28 cellular contexts compared by ENCODE assay signal in genomic region chr6:63935732-63936131, GRCh38.
"Had no signal": no experiment of that assay in that cellular context is flagged by ENCODE, and none has a peak within 500 bp of the region (broad histone marks: within the 10 kb centered on the region; RNA-seq: fewer than 3 reads in every experiment).

No MANE protein-coding gene starts in this region.

- DNase-seq: naive thymus-derived CD4-positive, alpha-beta T cell; natural killer cell; occipital lobe; ovary; posterior cingulate gyrus; psoas muscle; right cardiac atrium; right lobe of liver; sigmoid colon; small intestine; spleen; stimulated activated CD4-positive, alpha-beta T cell treated with anti-CD3 and anti-CD28 coated beads, Interleukin-12 subunit alpha, Interleukin-12 subunit beta, amount 100 ng/mL, for 4 hours; stimulated activated CD4-positive, alpha-beta T cell treated with anti-CD3 and anti-CD28 coated beads, Interleukin-1b, Interleukin-23, amount 100 ng/mL, for 48 hours; stimulated activated CD4-positive, alpha-beta T cell treated with anti-CD3 and anti-CD28 coated beads, Interleukin-4, amount 100 ng/mL, for 1 hour; stimulated activated CD4-positive, alpha-beta T cell treated with anti-CD3 and anti-CD28 coated beads, Interleukin-4, amount 100 ng/mL, for 4 hours; stimulated activated CD8-positive, alpha-beta memory T cell treated with anti-CD3 and anti-CD28 coated beads, Interleukin-4, amount 100 ng/mL, for 48 hours; stimulated activated naive CD4-positive, alpha-beta T cell; stimulated activated naive CD8-positive, alpha-beta T cell treated with anti-CD3 and anti-CD28 coated beads, Interleukin-15, amount 100 ng/mL, for 72 hours; stimulated activated naive CD8-positive, alpha-beta T cell treated with anti-CD3 and anti-CD28 coated beads, Interleukin-15, Interleukin-2, amounts not matched to agents 100 U/mL and 50 U/mL, for 24 hours; substantia nigra; testis; upper lobe of right lung; uterus had no signal

- ATAC-seq: naive thymus-derived CD4-positive, alpha-beta T cell; natural killer cell; psoas muscle; right cardiac atrium; stimulated activated memory B cell treated with anti-CD40 and anti-IgM and Interleukin-4, amounts not matched to agents 10 μg/mL and 1 μg/mL and 100 μg/mL, for 72 hours; stimulated activated naive CD8-positive, alpha-beta T cell treated with anti-CD3 and anti-CD28 coated beads, Interleukin-15, amount 100 ng/mL, for 72 hours; stimulated activated naive CD8-positive, alpha-beta T cell treated with anti-CD3 and anti-CD28 coated beads, Interleukin-15, Interleukin-2, amounts not matched to agents 100 U/mL and 50 U/mL, for 24 hours; upper lobe of right lung had no signal

- H2AFZ ChIP-seq: neural progenitor cell, parathyroid adenoma had no signal

- H3K79me2 ChIP-seq: parathyroid adenoma had no signal

- H3K4me1 ChIP-seq: parathyroid adenoma, psoas muscle, sigmoid colon, spleen, suprapubic skin, testis, tibial nerve, upper lobe of right lung, uterus had no signal

- H3K9ac ChIP-seq: neural progenitor cell, parathyroid adenoma had no signal

- H3K9me3 ChIP-seq: ovary, psoas muscle, right lobe of liver, sigmoid colon, spleen, suprapubic skin, testis, tibial nerve, upper lobe of right lung, uterus had no signal

- H3K4me3 ChIP-seq: neural progenitor cell, ovary, psoas muscle, right lobe of liver, sigmoid colon, spleen, suprapubic skin, testis, tibial nerve, upper lobe of right lung, uterus had no signal

- H3K27ac ChIP-seq: neural progenitor cell, ovary, parathyroid adenoma, psoas muscle, right lobe of liver, sigmoid colon, spleen, suprapubic skin, testis, tibial nerve, upper lobe of right lung, uterus had no signal

- H3K27me3 ChIP-seq: neural progenitor cell, ovary, right lobe of liver, sigmoid colon, spleen, suprapubic skin, testis, tibial nerve, upper lobe of right lung, uterus had no signal

- H3K36me3 ChIP-seq: neural progenitor cell, ovary, right lobe of liver, sigmoid colon, spleen, suprapubic skin, tibial nerve, upper lobe of right lung, uterus had no signal

- H3K4me2 ChIP-seq: neural progenitor cell had no signal
